11 cellular contexts compared by ENCODE assay signal in genomic region chr3:171165499-171165921, GRCh38.
DNase-seq lines count a peak whose midpoint lies in the region; ATAC-seq and TF ChIP-seq lines count a peak whose summit lies in the region.
"Had no signal": no experiment of that assay in that cellular context is flagged by ENCODE, and none has a peak within 500 bp of the region (broad histone marks: within the 10 kb centered on the region; RNA-seq: fewer than 3 reads in every experiment).

No MANE protein-coding gene starts in this region.

- in situ Hi-C loops in gastrocnemius medialis (cut with MboI; ENCODE audit: low sequenced_read_pairs in 4 of 4), result loop anchor here in 2 of 4 donors (25.0 kb wide), 1 partner anchor 397 kb away; no protein-coding TSS in a partner anchor

- no peak overlapping the region for H3K4me3 ChIP-seq in GM12865 (ENCODE audit: low read depth, low read length)
- no peak overlapping the region for H3K4me3 ChIP-seq in gastrocnemius medialis
- H3K4me3 ChIP-seq: cardiac muscle cell had no signal

- TF ChIP-seq CTCF in GM12865 (IDR thresholded peaks at IDR 0.05; ENCODE audit: insufficient read depth, low read depth, low read length, missing control alignments), result no peak
- no peak for TF ChIP-seq CTCF in gastrocnemius medialis (IDR thresholded peaks at IDR 0.05 in 4 of 5, conservative IDR thresholded peaks at IDR 0.05 in 1 of 5)

- intact Hi-C loops in gastrocnemius medialis (cut with DNase I; ENCODE audit: low total_unique reads), result no loop called here

- DNase-seq in GM12865 (ENCODE audit: low read depth) (peak; percentile 76), gastrocnemius medialis (no peak), HT-29 (ENCODE audit: low spot score) (no peak), OCI-M2 (lab: John Stamatoyannopoulos, UW; ENCODE audit: unreplicated experiment) (no peak), Ammon's horn (ENCODE audit: low spot score) (no peak)
- DNase-seq: foreskin melanocyte, NCI-H1105 treated with DMSO at 0.1 percent for 48 hours had no signal

- ATAC-seq in GM19463 (IDR thresholded peaks at IDR 0.05; ENCODE audit: unreplicated experiment) (peak; percentile 42), HG03571 (IDR thresholded peaks at IDR 0.05; ENCODE audit: unreplicated experiment) (peak; percentile 50), esophagus mucosa (peak; percentile 11), gastrocnemius medialis (no peak)

- H3K9me3 ChIP-seq in gastrocnemius medialis, result no peaks in the 10 kb centered on the region

- no peak for TF ChIP-seq POLR2A in gastrocnemius medialis (IDR thresholded peaks at IDR 0.05)

- H3K27ac ChIP-seq in gastrocnemius medialis, result no peak overlapping the region
- H3K27ac ChIP-seq: cardiac muscle cell had no signal

- peaks cover 2 to 27% of the 10 kb centered on the region in 2 donors for H3K36me3 ChIP-seq in gastrocnemius medialis

- no peaks in the 10 kb centered on the region for H3K4me1 ChIP-seq in gastrocnemius medialis

- no peaks in the 10 kb centered on the region for H3K27me3 ChIP-seq in gastrocnemius medialis
- H3K27me3 ChIP-seq: cardiac muscle cell had no signal

Comparison
In these comparisons a context has a peak if more than half of its experiments do, and no peak if none do; other contexts are left out.
1. ATAC-seq: peak in GM19463 (single experiment), HG03571 (single experiment) and esophagus mucosa (single experiment); none in gastrocnemius medialis (0 of 2).